9 cellular contexts compared by ENCODE assay signal in genomic region chr19:5718032-5718578, GRCh38. TPM values are rescaled to one million over a fixed set of nuclear protein-coding genes. Genes with fewer than 3 reads are reported as not detected.
DNase-seq lines count a peak whose midpoint lies in the region; ATAC-seq and TF ChIP-seq lines count a peak whose summit lies in the region.
"Had no signal": no experiment of that assay in that cellular context is flagged by ENCODE, and none has a peak within 500 bp of the region (broad histone marks: within the 10 kb centered on the region; RNA-seq: fewer than 3 reads in every experiment).

No MANE protein-coding gene starts in this region.

- peaks cover 35% of the 10 kb centered on the region for H3K36me3 Mint-ChIP-seq in activated CD4-positive, alpha-beta T cell treated with anti-CD3 and anti-CD28 coated beads, Interleukin-2, amount 10 ng/mL, durations not matched to agents 24 days and 14 days (ENCODE audit: low read depth)

- no peak for TF ChIP-seq CTCF in foreskin fibroblast (IDR thresholded peaks at IDR 0.05; ENCODE audit: low read depth, low read length)

- peak overlapping the region; percentile 97 for H3K4me3 Mint-ChIP-seq in activated CD4-positive, alpha-beta T cell treated with anti-CD3 and anti-CD28 coated beads, Interleukin-2, amount 10 ng/mL, durations not matched to agents 24 days and 14 days

- DNase-seq in HT1080 (ENCODE audit: low read depth): peak; percentile 55
- DNase-seq in activated CD4-positive, alpha-beta T cell treated with anti-CD3 and anti-CD28 coated beads, Interleukin-2, amount 10 ng/mL, durations not matched to agents 24 days and 14 days: peak; percentile 66
- DNase-seq in foreskin fibroblast: peak; percentile 45 to 74
- DNase-seq in stimulated activated CD4-positive, alpha-beta T cell treated with anti-CD3 and anti-CD28 coated beads, Interleukin-4, amount 100 ng/mL, for 48 hours (ENCODE audit: low read depth in 2 of 2): peak; percentile 50 to 66
- DNase-seq in T-helper 9 cell: no peak
- DNase-seq in COLO829 (ENCODE audit: low spot score): no peak
- DNase-seq: sigmoid colon, SW 1271 had no signal

- H3K9me3 Mint-ChIP-seq in activated CD4-positive, alpha-beta T cell treated with anti-CD3 and anti-CD28 coated beads, Interleukin-2, amount 10 ng/mL, durations not matched to agents 24 days and 14 days: no peaks in the 10 kb centered on the region

- H3K27me3 Mint-ChIP-seq in activated CD4-positive, alpha-beta T cell treated with anti-CD3 and anti-CD28 coated beads, Interleukin-2, amount 10 ng/mL, durations not matched to agents 24 days and 14 days: no peaks in the 10 kb centered on the region

- H3K4me3 ChIP-seq in foreskin fibroblast (ENCODE audit: low read depth in 1 of 2, low read length in 2 of 2): peak overlapping the region; percentile 89 to 99

- peak overlapping the region; percentile 97 for H3K27ac Mint-ChIP-seq in activated CD4-positive, alpha-beta T cell treated with anti-CD3 and anti-CD28 coated beads, Interleukin-2, amount 10 ng/mL, durations not matched to agents 24 days and 14 days

- intact Hi-C loops in activated CD4-positive, alpha-beta T cell treated with anti-CD3 and anti-CD28 coated beads, Interleukin-2, amount 10 ng/mL, durations not matched to agents 24 days and 14 days (cut with micrococcal nuclease): no loop called here

- no peak for ATAC-seq in GM21717 (IDR thresholded peaks at IDR 0.05; ENCODE audit: unreplicated experiment)

- peaks cover 25% of the 10 kb centered on the region for H3K4me1 Mint-ChIP-seq in activated CD4-positive, alpha-beta T cell treated with anti-CD3 and anti-CD28 coated beads, Interleukin-2, amount 10 ng/mL, durations not matched to agents 24 days and 14 days

RNA-seq across cellular contexts. Expression of gene LONP1, which starts 1.8 kb away (rescaled TPM):
- 139 and 153 TPM in 2 replicates for total RNA-seq in HT1080 (2014; rRNA removed; shearing (Covaris generic))
- polyA plus RNA-seq in HT1080 (2015; cell fraction: cytosol; rRNA removed): 126 and 131 TPM in 2 replicates
- polyA plus RNA-seq in HT1080 (2015; cell fraction: nucleus; rRNA removed): 195 and 210 TPM in 2 replicates
- 220 and 240 TPM in 2 replicates for total RNA-seq in activated CD4-positive, alpha-beta T cell treated with anti-CD3 and anti-CD28 coated beads, Interleukin-2, amount 10 ng/mL, durations not matched to agents 24 days and 14 days

RNA-seq across cellular contexts. Expression of gene CATSPERD, which starts 2.3 kb away (rescaled TPM):
- total RNA-seq in HT1080 (2014; rRNA removed; shearing (Covaris generic)): 0.20 TPM in 1 of 2 replicates, not detected in the other
- not detected in 2 replicates for polyA plus RNA-seq in HT1080 (2015; cell fraction: cytosol; rRNA removed)
- polyA plus RNA-seq in HT1080 (2015; cell fraction: nucleus; rRNA removed): not detected in 2 replicates
- not detected in 2 replicates for total RNA-seq in activated CD4-positive, alpha-beta T cell treated with anti-CD3 and anti-CD28 coated beads, Interleukin-2, amount 10 ng/mL, durations not matched to agents 24 days and 14 days
- total RNA-seq: sigmoid colon had no signal
- polyA plus RNA-seq: sigmoid colon had no signal

RNA-seq across cellular contexts. Expression of gene RPL36, which starts 28.0 kb away (rescaled TPM):
- 1,434 and 2,039 TPM in 2 replicates for total RNA-seq in HT1080 (2014; rRNA removed; shearing (Covaris generic))
- polyA plus RNA-seq in HT1080 (2015; cell fraction: cytosol; rRNA removed): 933 and 1,408 TPM in 2 replicates
- 312 and 437 TPM in 2 replicates for polyA plus RNA-seq in HT1080 (2015; cell fraction: nucleus; rRNA removed)
- 1,117 and 1,132 TPM in 2 replicates for total RNA-seq in activated CD4-positive, alpha-beta T cell treated with anti-CD3 and anti-CD28 coated beads, Interleukin-2, amount 10 ng/mL, durations not matched to agents 24 days and 14 days

RNA-seq across cellular contexts. Expression of gene HSD11B1L, which starts 37.3 kb away (rescaled TPM):
- total RNA-seq in HT1080 (2014; rRNA removed; shearing (Covaris generic)): 4.5 and 6.2 TPM in 2 replicates
- polyA plus RNA-seq in HT1080 (2015; cell fraction: cytosol; rRNA removed): 10.3 and 10.5 TPM in 2 replicates
- 10.3 and 20.6 TPM in 2 replicates for polyA plus RNA-seq in HT1080 (2015; cell fraction: nucleus; rRNA removed)
- 2.2 and 2.6 TPM in 2 replicates for total RNA-seq in activated CD4-positive, alpha-beta T cell treated with anti-CD3 and anti-CD28 coated beads, Interleukin-2, amount 10 ng/mL, durations not matched to agents 24 days and 14 days

RNA-seq across cellular contexts. Expression of gene MICOS13, which starts 37.8 kb away (rescaled TPM):
- total RNA-seq in HT1080 (2014; rRNA removed; shearing (Covaris generic)): 234 and 256 TPM in 2 replicates
- polyA plus RNA-seq in HT1080 (2015; cell fraction: cytosol; rRNA removed): 91.2 and 117 TPM in 2 replicates
- polyA plus RNA-seq in HT1080 (2015; cell fraction: nucleus; rRNA removed): 57.7 and 59.2 TPM in 2 replicates
- total RNA-seq in activated CD4-positive, alpha-beta T cell treated with anti-CD3 and anti-CD28 coated beads, Interleukin-2, amount 10 ng/mL, durations not matched to agents 24 days and 14 days: 56.2 and 63.4 TPM in 2 replicates

Comparison
In these comparisons a context has a peak if more than half of its experiments do, and no peak if none do; other contexts are left out.
1. DNase-seq: peak in HT1080 (single experiment), activated CD4-positive, alpha-beta T cell treated with anti-CD3 and anti-CD28 coated beads, Interleukin-2, amount 10 ng/mL, durations not matched to agents 24 days and 14 days (single experiment), foreskin fibroblast (2 of 2) and stimulated activated CD4-positive, alpha-beta T cell treated with anti-CD3 and anti-CD28 coated beads, Interleukin-4, amount 100 ng/mL, for 48 hours (2 of 2); none in T-helper 9 cell (single experiment) and COLO829 (single experiment).